19 cellular contexts compared by ENCODE assay signal in genomic region chr6:152458648-152459047, GRCh38.
A peak's percentile ranks its signal among the peaks of the same experiment; 100 is the strongest.
DNase-seq lines count a peak whose midpoint lies in the region; TF ChIP-seq lines count a peak whose summit lies in the region.
"Had no signal": no experiment of that assay in that cellular context is flagged by ENCODE, and none has a peak within 500 bp of the region (broad histone marks: within the 10 kb centered on the region; RNA-seq: fewer than 3 reads in every experiment).

No MANE protein-coding gene starts in this region.

- H3K27me3 Mint-ChIP-seq in activated naive CD4-positive, alpha-beta T cell treated with anti-CD3 and anti-CD28 coated beads for 36 hours (ENCODE audit: low read depth), result peaks cover 19% of the 10 kb centered on the region

- peaks cover 10% of the 10 kb centered on the region for H3K4me1 Mint-ChIP-seq in activated naive CD4-positive, alpha-beta T cell treated with anti-CD3 and anti-CD28 coated beads for 36 hours (ENCODE audit: low read depth)

- CTCF ChIA-PET in activated naive CD4-positive, alpha-beta T cell treated with anti-CD3 and anti-CD28 coated beads for 36 hours (lab: Charles Lee), result no interaction called here

- no peaks in the 10 kb centered on the region for H3K79me2 ChIP-seq in smooth muscle cell (ENCODE audit: low read depth)

- H3K4me1 ChIP-seq in smooth muscle cell (ENCODE audit: low read depth), result no peaks in the 10 kb centered on the region
- H3K4me1 ChIP-seq: gastrocnemius medialis had no signal

- H3K9ac ChIP-seq in smooth muscle cell (ENCODE audit: low read depth), result no peak overlapping the region
- H3K9ac ChIP-seq: BLaER1 treated with 17β-estradiol and CSF1 and Interleukin-3, amounts not matched to agents 10 nM and 100 nM had no signal

- no peaks in the 10 kb centered on the region for H3K9me3 ChIP-seq in smooth muscle cell (replicated peaks; ENCODE audit: low read depth)
- H3K9me3 ChIP-seq: BLaER1 treated with 17β-estradiol and CSF1 and Interleukin-3, amounts not matched to agents 10 nM and 100 nM; gastrocnemius medialis had no signal

- no peaks in the 10 kb centered on the region for H3K9me3 Mint-ChIP-seq in activated naive CD4-positive, alpha-beta T cell treated with anti-CD3 and anti-CD28 coated beads for 36 hours
- H3K9me3 Mint-ChIP-seq: activated T-helper 2 cell treated with anti-CD3 and anti-CD28 coated beads, Interferon-gamma antibody, Interleukin-2, Interleukin-4, amounts not matched to agents 10 μg/mL and 5 μg/mL and 100 μg/mL, durations not matched to agents 14 hours and 24 hours and 36 hours had no signal

- H3K4me3 ChIP-seq in fibroblast of villous mesenchyme (ENCODE audit: low read depth, low read length) (no peak overlapping the region), smooth muscle cell (no peak overlapping the region)
- H3K4me3 ChIP-seq: BLaER1 treated with 17β-estradiol and CSF1 and Interleukin-3, amounts not matched to agents 10 nM and 100 nM; gastrocnemius medialis; PC-9 had no signal

- peak overlapping the region; percentile 1 for H3K4me2 ChIP-seq in smooth muscle cell
- H3K4me2 ChIP-seq: BLaER1 treated with 17β-estradiol and CSF1 and Interleukin-3, amounts not matched to agents 10 nM and 100 nM; PC-9 had no signal

- H3K27me3 ChIP-seq in smooth muscle cell (ENCODE audit: low read depth), result no peaks in the 10 kb centered on the region
- H3K27me3 ChIP-seq: BLaER1 treated with 17β-estradiol and CSF1 and Interleukin-3, amounts not matched to agents 10 nM and 100 nM; gastrocnemius medialis had no signal

- in situ Hi-C loops in SK-MEL-5 (cut with HindIII; ENCODE audit: low pct_unique_long_range_greater_than_20kb, low sequenced_read_pairs), result no loop called here

- WGBS in smooth muscle cell (ENCODE audit: low lambda C conversion rate), result 33% methylated on average over 5 of the region's 5 CpGs

- no peak overlapping the region for H3K27ac Mint-ChIP-seq in activated naive CD4-positive, alpha-beta T cell treated with anti-CD3 and anti-CD28 coated beads for 36 hours
- H3K27ac Mint-ChIP-seq: activated T-helper 2 cell treated with anti-CD3 and anti-CD28 coated beads, Interferon-gamma antibody, Interleukin-2, Interleukin-4, amounts not matched to agents 10 μg/mL and 5 μg/mL and 100 μg/mL, durations not matched to agents 14 hours and 24 hours and 36 hours had no signal

- H3K36me3 ChIP-seq in smooth muscle cell (ENCODE audit: low read depth), result no peaks in the 10 kb centered on the region
- H3K36me3 ChIP-seq: BLaER1 treated with 17β-estradiol and CSF1 and Interleukin-3, amounts not matched to agents 10 nM and 100 nM; gastrocnemius medialis had no signal

- intact Hi-C loops in activated naive CD4-positive, alpha-beta T cell treated with anti-CD3 and anti-CD28 coated beads for 36 hours (cut with micrococcal nuclease), result no loop called here

- H2AFZ ChIP-seq in smooth muscle cell (ENCODE audit: low read depth), result peak overlapping the region; percentile 25
- H2AFZ ChIP-seq: PC-9 had no signal

- peak; percentile 43 for DNase-seq in NCI-H1436 (lab: John Stamatoyannopoulos, UW)
- no peak for DNase-seq in NCI-H1436 treated with DMSO at 0.1 percent for 48 hours (lab: John Stamatoyannopoulos, UW)
- peak; percentile 37 for DNase-seq in SK-MEL-5 (ENCODE audit: low read depth, low spot score)
- peak; percentile 70 for DNase-seq in fibroblast of villous mesenchyme (ENCODE audit: low read depth)
- no peak for DNase-seq in smooth muscle cell (lab: John Stamatoyannopoulos, UW; ENCODE audit: unreplicated experiment)
- no peak for DNase-seq in activated naive CD4-positive, alpha-beta T cell treated with anti-CD3 and anti-CD28 coated beads for 36 hours
- DNase-seq in stimulated activated naive CD4-positive, alpha-beta T cell treated with Interleukin-2 at 50 U/mL for 16 hours (lab: John Stamatoyannopoulos, UW), result no peak
- DNase-seq in NCI-H2196 (lab: John Stamatoyannopoulos, UW; ENCODE audit: unreplicated experiment), result no peak
- DNase-seq: activated CD4-positive, CD25-positive, alpha-beta regulatory T cell treated with anti-CD3 and anti-CD28 coated beads, Interleukin-2, amount 50 U/mL, for 72 hours; cerebellar nuclear complex; gastrocnemius medialis; NCI-H1694 treated with DMSO at 0.1 percent for 48 hours; NCI-H510A treated with DMSO at 0.1 percent for 48 hours; PC-9; stimulated activated CD4-positive, alpha-beta T cell treated with anti-CD3 and anti-CD28 coated beads, Interleukin-12 subunit alpha, Interleukin-12 subunit beta, amount 100 ng/mL, for 4 hours; T1000 had no signal

- H4K20me1 ChIP-seq in smooth muscle cell (ENCODE audit: low read depth), result no peaks in the 10 kb centered on the region
- H4K20me1 ChIP-seq: BLaER1 treated with 17β-estradiol and CSF1 and Interleukin-3, amounts not matched to agents 10 nM and 100 nM had no signal

- H3F3A ChIP-seq in smooth muscle cell (ENCODE audit: low read depth), result no peaks in the 10 kb centered on the region

- TF ChIP-seq CTCF in fibroblast of villous mesenchyme (IDR thresholded peaks at IDR 0.05; ENCODE audit: insufficient read depth, low read depth, low read length) (no peak), smooth muscle cell (IDR thresholded peaks at IDR 0.05; ENCODE audit: borderline replicate concordance, insufficient read depth, poor library complexity, severe bottlenecking) (no peak)

- H3K36me3 Mint-ChIP-seq in activated naive CD4-positive, alpha-beta T cell treated with anti-CD3 and anti-CD28 coated beads for 36 hours (ENCODE audit: low read depth), result no peaks in the 10 kb centered on the region

- no peak overlapping the region for H3K4me3 Mint-ChIP-seq in activated naive CD4-positive, alpha-beta T cell treated with anti-CD3 and anti-CD28 coated beads for 36 hours

- H3K27ac ChIP-seq in smooth muscle cell (ENCODE audit: low read depth), result peak overlapping the region; percentile 25
- H3K27ac ChIP-seq: 22Rv1; BLaER1 treated with 17β-estradiol and CSF1 and Interleukin-3, amounts not matched to agents 10 nM and 100 nM; gastrocnemius medialis; PC-9 had no signal

Comparison
In these comparisons a context has a peak if more than half of its experiments do, and no peak if none do; other contexts are left out.
1. DNase-seq: peak in NCI-H1436 (single experiment), SK-MEL-5 (single experiment) and fibroblast of villous mesenchyme (single experiment); none in NCI-H1436 treated with DMSO at 0.1 percent for 48 hours (single experiment), smooth muscle cell (single experiment), activated naive CD4-positive, alpha-beta T cell treated with anti-CD3 and anti-CD28 coated beads for 36 hours (single experiment), stimulated activated naive CD4-positive, alpha-beta T cell treated with Interleukin-2 at 50 U/mL for 16 hours (single experiment) and NCI-H2196 (single experiment).